Comparison of ENCODE assay signal across 35 cellular contexts in the genomic region with DNA sequence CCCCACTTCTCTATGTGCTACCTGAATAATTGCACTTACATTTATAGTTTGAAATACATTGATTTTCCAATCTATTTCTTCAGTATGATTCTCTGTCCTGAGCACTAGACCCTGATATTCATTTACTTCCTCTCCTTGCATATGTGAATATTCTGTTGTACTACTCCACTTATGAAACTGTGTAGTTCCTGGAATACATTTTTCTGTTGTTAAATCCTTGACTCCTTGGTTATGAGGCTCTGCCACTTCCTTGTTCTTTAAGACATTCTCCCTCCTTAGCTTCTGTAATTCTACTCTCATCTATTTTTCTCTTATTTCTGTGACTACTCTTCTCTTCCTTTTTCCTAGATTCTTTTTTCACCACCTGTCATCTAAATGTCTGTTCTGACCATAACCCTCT. TPM values are rescaled to one million over a fixed set of nuclear protein-coding genes. Genes with fewer than 3 reads are reported as not detected.
A peak's percentile ranks its signal among the peaks of the same experiment; 100 is the strongest.
DNase-seq lines count a peak whose midpoint lies in the region; ATAC-seq, FAIRE-seq and TF ChIP-seq lines count a peak whose summit lies in the region.
"Had no signal": no experiment of that assay in that cellular context is flagged by ENCODE, and none has a peak within 500 bp of the region (broad histone marks: within the 10 kb centered on the region; RNA-seq: fewer than 3 reads in every experiment).

No MANE protein-coding gene starts in this region.

- no peak for TF ChIP-seq RAD21 in K562 (CRISPR knock-in tag; conservative IDR thresholded peaks at IDR 0.05 in 1 of 2, IDR thresholded peaks at IDR 0.05 in 1 of 2)

- TF ChIP-seq EP300 in K562 (IDR thresholded peaks at IDR 0.05; ENCODE audit: low read length), result no peak

- no peak overlapping the region for H3K4me3 ChIP-seq in K562
- H3K4me3 ChIP-seq: cardiac muscle cell, colonic mucosa, pancreas, testis had no signal

- TF ChIP-seq POLR2A in K562 (conservative IDR thresholded peaks at IDR 0.05), result no peak

- no peak overlapping the region for H3K9ac ChIP-seq in K562 (ENCODE audit: insufficient read depth in 1 of 2, low read depth in 2 of 2, low read length in 2 of 2)

- 0 out of 2 replicates have a peak, but pooled peaks cover 1% of the 10 kb centered on the region for H3K9me3 ChIP-seq in K562 (replicated peaks; ENCODE audit: control insufficient read depth, insufficient read depth, low read depth, low read length)
- H3K9me3 ChIP-seq: BE2C, colonic mucosa, pancreas, testis had no signal

- CTCF ChIA-PET in K562 (lab: Yijun Ruan, JAX; ENCODE audit: low intra/inter-chr PET ratio), result no interaction called here

- BruUV-seq in K562 (replicated peaks; lab: Mats Ljungman, UMichigan), result no TSS peak

- no peaks in the 10 kb centered on the region for H3K27me3 Mint-ChIP-seq in activated naive CD8-positive, alpha-beta T cell treated with anti-CD3 and anti-CD28 coated beads for 36 hours
- H3K27me3 Mint-ChIP-seq: activated naive CD8-positive, alpha-beta T cell treated with anti-CD3 and anti-CD28 coated beads, Interleukin-2, amount 50 U/mL, for 24 hours; stimulated activated naive CD8-positive, alpha-beta T cell treated with anti-CD3 and anti-CD28 coated beads, Interleukin-15, Interleukin-2, amounts not matched to agents 100 ng/mL and 50 ng/mL, for 24 hours had no signal

- no peaks in the 10 kb centered on the region for H3K79me2 ChIP-seq in K562 (ENCODE audit: control insufficient read depth, insufficient read depth, low read length)

- H3K4me3 Mint-ChIP-seq in activated naive CD8-positive, alpha-beta T cell treated with anti-CD3 and anti-CD28 coated beads for 36 hours, result no peak overlapping the region
- H3K4me3 Mint-ChIP-seq: activated CD4-positive, alpha-beta T cell treated with anti-CD3 and anti-CD28 coated beads, Interleukin-2, amount 10 ng/mL, durations not matched to agents 7 days and 5 days; activated naive CD8-positive, alpha-beta T cell treated with anti-CD3 and anti-CD28 coated beads, Interleukin-2, amount 50 U/mL, for 24 hours; CD8-positive, alpha-beta memory T cell; immature natural killer cell; neural crest cell; stimulated activated naive CD8-positive, alpha-beta T cell treated with anti-CD3 and anti-CD28 coated beads, Interleukin-15, Interleukin-2, amounts not matched to agents 100 ng/mL and 50 ng/mL, for 24 hours; T-helper 2 cell treated with Interferon-gamma antibody and Interleukin-4, amounts not matched to agents 5 μg/mL and 100 μg/mL, for 36 hours; WTC11 had no signal

- H3K36me3 ChIP-seq in K562 (ENCODE audit: control insufficient read depth, insufficient read depth, low read length), result no peaks in the 10 kb centered on the region
- H3K36me3 ChIP-seq: BE2C, cardiac muscle cell, colonic mucosa, pancreas had no signal

- in situ Hi-C loops in KBM-7 (cut with MboI; ENCODE audit: low pct_unique_long_range_greater_than_20kb, low sequenced_read_pairs), result no loop called here
- in situ Hi-C loops in K562 (cut with MboI), result no loop called here

- peak overlapping the region; percentile 59 for H2AFZ ChIP-seq in K562 (ENCODE audit: low read depth, low read length)

- H3K9me3 Mint-ChIP-seq in activated naive CD8-positive, alpha-beta T cell treated with anti-CD3 and anti-CD28 coated beads for 36 hours, result peaks cover 12% of the 10 kb centered on the region
- H3K9me3 Mint-ChIP-seq: immature natural killer cell; stimulated activated naive CD8-positive, alpha-beta T cell treated with anti-CD3 and anti-CD28 coated beads, Interleukin-15, Interleukin-2, amounts not matched to agents 100 ng/mL and 50 ng/mL, for 24 hours had no signal

- no peak for ATAC-seq in K562
- ATAC-seq in HG03439 (IDR thresholded peaks at IDR 0.05; ENCODE audit: unreplicated experiment), result no peak
- no peak for ATAC-seq in SK-N-SH treated with all-trans-retinoic acid at 6 μM for 48 hours
- ATAC-seq: activated naive CD8-positive, alpha-beta T cell treated with anti-CD3 and anti-CD28 coated beads, Interleukin-2, amount 50 U/mL, for 24 hours; WTC11 had no signal

- intact Hi-C loops in K562 (cut with micrococcal nuclease), result no loop called here

- H3K27me3 ChIP-seq in K562 (ENCODE audit: control insufficient read depth in 2 of 2, insufficient read depth in 2 of 2, low read length in 2 of 2), result no peaks in the 10 kb centered on the region
- H3K27me3 ChIP-seq: BE2C, cardiac muscle cell, colonic mucosa, pancreas, testis had no signal

- POLR2A ChIA-PET in K562 (lab: Yijun Ruan, JAX), result interaction anchor here (1.1 kb wide), 1 partner anchor 13 kb away, joined by 4 read pairs; the partner anchor contains the start of gene MGA

- no peak overlapping the region for H3K4me2 ChIP-seq in K562 (ENCODE audit: insufficient read depth, low read length)

- no peak overlapping the region for H3K27ac ChIP-seq in K562 (ENCODE audit: extremely low read depth, low read depth, low read length)
- H3K27ac ChIP-seq: cardiac muscle cell, colonic mucosa, epithelial cell of prostate, pancreas, testis had no signal

- H3K9me1 ChIP-seq in K562 (ENCODE audit: control insufficient read depth, insufficient read depth, low read length), result no peaks in the 10 kb centered on the region

- no peak for TF ChIP-seq CTCF in K562 (IDR thresholded peaks at IDR 0.05 in 2 of 3, conservative IDR thresholded peaks at IDR 0.05 in 1 of 3; ENCODE audit: insufficient read depth in 2 of 3, low read depth in 1 of 3, low read length in 3 of 3)

- H3K27ac Mint-ChIP-seq in activated naive CD8-positive, alpha-beta T cell treated with anti-CD3 and anti-CD28 coated beads for 36 hours, result no peak overlapping the region
- H3K27ac Mint-ChIP-seq: activated CD4-positive, alpha-beta T cell treated with anti-CD3 and anti-CD28 coated beads, Interleukin-2, amount 10 ng/mL, durations not matched to agents 7 days and 5 days; activated naive CD8-positive, alpha-beta T cell treated with anti-CD3 and anti-CD28 coated beads, Interleukin-2, amount 50 U/mL, for 24 hours; CD8-positive, alpha-beta memory T cell; immature natural killer cell; stimulated activated naive CD8-positive, alpha-beta T cell treated with anti-CD3 and anti-CD28 coated beads, Interleukin-15, Interleukin-2, amounts not matched to agents 100 ng/mL and 50 ng/mL, for 24 hours; T-helper 2 cell treated with Interferon-gamma antibody and Interleukin-4, amounts not matched to agents 5 μg/mL and 100 μg/mL, for 36 hours; WTC11 had no signal

- H3K36me3 Mint-ChIP-seq in activated naive CD8-positive, alpha-beta T cell treated with anti-CD3 and anti-CD28 coated beads for 36 hours, result peaks cover 5% of the 10 kb centered on the region

- no peaks in the 10 kb centered on the region for H3K4me1 Mint-ChIP-seq in activated naive CD8-positive, alpha-beta T cell treated with anti-CD3 and anti-CD28 coated beads for 36 hours
- H3K4me1 Mint-ChIP-seq: activated CD4-positive, alpha-beta T cell treated with anti-CD3 and anti-CD28 coated beads, Interleukin-2, amount 10 ng/mL, durations not matched to agents 7 days and 5 days; activated naive CD8-positive, alpha-beta T cell treated with anti-CD3 and anti-CD28 coated beads, Interleukin-2, amount 50 U/mL, for 24 hours; CD8-positive, alpha-beta memory T cell; immature natural killer cell; neural crest cell; WTC11 had no signal

- FAIRE-seq in K562 (lab: Jason Lieb, UNC), result no peak
- FAIRE-seq: astrocyte, GM18507, H1, pancreas, urothelium cell line had no signal

- H4K20me1 ChIP-seq in K562 (replicated peaks; ENCODE audit: control insufficient read depth, insufficient read depth, low read length), result no peaks in the 10 kb centered on the region

- DNase-seq in KBM-7 (peak; percentile 66), OCI-M1 (lab: John Stamatoyannopoulos, UW) (peak; percentile 51), K562 (ENCODE audit: extremely low read depth in 1 of 4, low spot score in 3 of 4) (no peak), renal cortical epithelial cell (ENCODE audit: low read depth) (peak; percentile 18)
- DNase-seq in activated naive CD8-positive, alpha-beta T cell treated with anti-CD3 and anti-CD28 coated beads for 36 hours, result no peak
- DNase-seq: ACHN; activated CD4-positive, alpha-beta T cell treated with anti-CD3 and anti-CD28 coated beads, Interleukin-2, amount 10 ng/mL, durations not matched to agents 7 days and 5 days; activated gamma-delta T cell; activated naive CD8-positive, alpha-beta T cell treated with anti-CD3 and anti-CD28 coated beads, Interleukin-2, amount 50 U/mL, for 24 hours; activated T-cell treated with anti-CD3 and anti-CD28 coated beads, Interleukin-2, amount 50 U/mL, for 1 hour; BE2C; CD8-positive, alpha-beta memory T cell; colonic mucosa; effector CD4-positive, alpha-beta T cell; immature natural killer cell; mesenchymal stem cell; MM.1S; NCI-H1694; NCI-H446 treated with DMSO at 0.1 percent for 48 hours; NCI-H774; pancreas; stimulated activated CD4-positive, alpha-beta T cell treated with anti-CD3 and anti-CD28 coated beads, Interleukin-1b, Interleukin-23, amount 100 ng/mL, for 48 hours; testis had no signal

- H3K4me1 ChIP-seq in K562 (replicated peaks in 1 of 2; ENCODE audit: control insufficient read depth in 2 of 2, insufficient read depth in 2 of 2, low read length in 2 of 2), result no peaks in the 10 kb centered on the region; a peak in 2 of 5 replicates
- H3K4me1 ChIP-seq: BE2C, colonic mucosa, testis had no signal

TF ChIP-seq in K562, 482 proteins besides CTCF, POLR2A, EP300 and RAD21 (continues in another document):
- 0 out of 2 replicates have a peak, but pooled peaks have one; percentile 5 for TF ChIP-seq SPI1 (IDR thresholded peaks at IDR 0.05; ENCODE audit: borderline replicate concordance, low read depth, low read length)

TF ChIP-seq in SK-N-SH treated with all-trans-retinoic acid at 6 μM for 48 hours, 23 proteins besides CTCF, POLR2A, EP300 and RAD21 (continues in another document):
- no peak for TF ChIP-seq PPARA (CRISPR knock-in tag; IDR thresholded peaks at IDR 0.05; ENCODE audit: borderline replicate concordance)

RNA-seq across cellular contexts. Expression of gene MGA, which starts 12.9 kb away (rescaled TPM):
- total RNA-seq in K562 (2011; cell fraction: chromatin; rRNA removed; ENCODE audit: low replicate concordance), result 68.6 and 206 TPM in 2 replicates
- 29.5 and 38.4 TPM in 2 replicates for total RNA-seq in K562 (2011; cell fraction: nucleolus; rRNA removed)
- 68.1 and 97.3 TPM in 2 replicates for total RNA-seq in K562 (2011; cell fraction: nucleoplasm; rRNA removed)
- total RNA-seq in K562 (2014; rRNA removed) (23.0 and 23.9 TPM in 2 replicates), K562 (2014; rRNA removed; fragmentation: Illumina TruSeq; extraction: Trizol) (56.1 and 59.4 TPM in 2 replicates), K562 (2015; rRNA removed; fragmentation: Illumina TruSeq; extraction: Trizol) (44.8 and 47.5 TPM in 2 replicates), K562 (2021) (43.3 and 45.3 TPM in 2 replicates), renal cortical epithelial cell (21.7 and 74.0 TPM in 2 replicates)
- polyA plus RNA-seq in K562 (2011; rRNA removed) (15.1 and 18.2 TPM in 2 replicates), K562 (2014; fragmentation: Illumina TruSeq; extraction: Trizol) (15.4 and 21.1 TPM in 2 replicates), K562 (2014; fragmentation: Nextera tagmentation; extraction: Ambion mirVana) (1 to 10 TPM; 4.7 to 4.8 TPM), K562 (2014; rRNA removed) (8.9 and 9.7 TPM in 2 replicates)
- 7.3 and 9.3 TPM in 2 replicates for polyA plus RNA-seq in K562 (2011; cell fraction: cytosol; rRNA removed)
- polyA plus RNA-seq in K562 (2011; cell fraction: nucleus; rRNA removed), result 18.7 and 21.6 TPM in 2 replicates
- polyA plus RNA-seq in K562 (2012), result 10.1 and 11.9 TPM in 2 replicates
- polyA minus RNA-seq in K562 (2011; rRNA and poly(A)+ RNA removed), result 132 and 175 TPM in 2 replicates
- 41.2 and 42.2 TPM in 2 replicates for polyA minus RNA-seq in K562 (2011; cell fraction: cytosol; rRNA and poly(A)+ RNA removed)
- polyA minus RNA-seq in K562 (2011; cell fraction: nucleus; rRNA and poly(A)+ RNA removed), result 26.8 and 59.2 TPM in 2 replicates
- total RNA-seq in activated naive CD8-positive, alpha-beta T cell treated with anti-CD3 and anti-CD28 coated beads for 36 hours, result 10 to 100 TPM; 30.5 to 32.0 TPM

Comparison
In these comparisons a context has a peak if more than half of its experiments do, and no peak if none do; other contexts are left out.
1. DNase-seq: peak in KBM-7 (single experiment), OCI-M1 (single experiment) and renal cortical epithelial cell (single experiment); none in K562 (0 of 4) and activated naive CD8-positive, alpha-beta T cell treated with anti-CD3 and anti-CD28 coated beads for 36 hours (single experiment).